1 cellular context compared by ENCODE assay signal in the genomic region with DNA sequence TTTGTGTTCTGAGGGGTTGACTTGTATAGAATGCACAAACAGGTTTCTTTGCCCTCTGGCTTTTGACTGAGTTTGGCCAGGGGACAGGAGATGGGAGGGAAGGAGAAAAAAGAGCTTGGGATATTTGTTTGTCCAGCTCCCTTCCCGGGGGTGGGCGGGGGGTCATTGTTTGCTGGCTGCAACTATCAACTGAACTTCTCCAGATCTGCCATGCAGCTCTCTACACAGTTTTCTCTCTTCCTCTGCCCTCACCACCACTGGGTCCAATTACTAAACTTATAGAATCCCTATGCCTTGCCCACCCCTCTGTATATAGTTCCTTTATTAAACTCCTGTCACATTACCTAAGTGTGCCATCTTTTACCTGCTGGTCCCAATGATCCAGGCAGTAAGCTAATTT.
A peak's percentile ranks its signal among the peaks of the same experiment; 100 is the strongest.
TF ChIP-seq lines count a peak whose summit lies in the region.

No MANE protein-coding gene starts in this region.

TF ChIP-seq in HepG2, 621 proteins besides CTCF, POLR2A, EP300 and RAD21:
- no peak for TF ChIP-seq ZNF615 (CRISPR knock-in tag; IDR thresholded peaks at IDR 0.05; ENCODE audit: borderline replicate concordance)
- TF ChIP-seq, protein P1, sequence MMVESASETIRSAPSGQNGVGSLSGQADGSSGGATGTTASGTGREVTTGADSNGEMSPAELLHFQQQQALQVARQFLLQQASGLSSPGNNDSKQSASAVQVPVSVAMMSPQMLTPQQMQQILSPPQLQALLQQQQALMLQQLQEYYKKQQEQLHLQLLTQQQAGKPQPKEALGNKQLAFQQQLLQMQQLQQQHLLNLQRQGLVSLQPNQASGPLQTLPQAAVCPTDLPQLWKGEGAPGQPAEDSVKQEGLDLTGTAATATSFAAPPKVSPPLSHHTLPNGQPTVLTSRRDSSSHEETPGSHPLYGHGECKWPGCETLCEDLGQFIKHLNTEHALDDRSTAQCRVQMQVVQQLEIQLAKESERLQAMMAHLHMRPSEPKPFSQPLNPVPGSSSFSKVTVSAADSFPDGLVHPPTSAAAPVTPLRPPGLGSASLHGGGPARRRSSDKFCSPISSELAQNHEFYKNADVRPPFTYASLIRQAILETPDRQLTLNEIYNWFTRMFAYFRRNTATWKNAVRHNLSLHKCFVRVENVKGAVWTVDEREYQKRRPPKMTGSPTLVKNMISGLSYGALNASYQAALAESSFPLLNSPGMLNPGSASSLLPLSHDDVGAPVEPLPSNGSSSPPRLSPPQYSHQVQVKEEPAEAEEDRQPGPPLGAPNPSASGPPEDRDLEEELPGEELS (CRISPR knock-in tag; IDR thresholded peaks at IDR 0.05), result peak; percentile 35; the same call in 1 of the 2 replicates
- no peak for TF ChIP-seq HCFC1 (IDR thresholded peaks at IDR 0.05; ENCODE audit: low read depth, low read length)
- TF ChIP-seq, protein P2, sequence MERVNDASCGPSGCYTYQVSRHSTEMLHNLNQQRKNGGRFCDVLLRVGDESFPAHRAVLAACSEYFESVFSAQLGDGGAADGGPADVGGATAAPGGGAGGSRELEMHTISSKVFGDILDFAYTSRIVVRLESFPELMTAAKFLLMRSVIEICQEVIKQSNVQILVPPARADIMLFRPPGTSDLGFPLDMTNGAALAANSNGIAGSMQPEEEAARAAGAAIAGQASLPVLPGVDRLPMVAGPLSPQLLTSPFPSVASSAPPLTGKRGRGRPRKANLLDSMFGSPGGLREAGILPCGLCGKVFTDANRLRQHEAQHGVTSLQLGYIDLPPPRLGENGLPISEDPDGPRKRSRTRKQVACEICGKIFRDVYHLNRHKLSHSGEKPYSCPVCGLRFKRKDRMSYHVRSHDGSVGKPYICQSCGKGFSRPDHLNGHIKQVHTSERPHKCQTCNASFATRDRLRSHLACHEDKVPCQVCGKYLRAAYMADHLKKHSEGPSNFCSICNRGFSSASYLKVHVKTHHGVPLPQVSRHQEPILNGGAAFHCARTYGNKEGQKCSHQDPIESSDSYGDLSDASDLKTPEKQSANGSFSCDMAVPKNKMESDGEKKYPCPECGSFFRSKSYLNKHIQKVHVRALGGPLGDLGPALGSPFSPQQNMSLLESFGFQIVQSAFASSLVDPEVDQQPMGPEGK (CRISPR knock-in tag; IDR thresholded peaks at IDR 0.05), result peak; percentile 67
